Comparison of ENCODE assay signal across 10 cellular contexts in the genomic region with DNA sequence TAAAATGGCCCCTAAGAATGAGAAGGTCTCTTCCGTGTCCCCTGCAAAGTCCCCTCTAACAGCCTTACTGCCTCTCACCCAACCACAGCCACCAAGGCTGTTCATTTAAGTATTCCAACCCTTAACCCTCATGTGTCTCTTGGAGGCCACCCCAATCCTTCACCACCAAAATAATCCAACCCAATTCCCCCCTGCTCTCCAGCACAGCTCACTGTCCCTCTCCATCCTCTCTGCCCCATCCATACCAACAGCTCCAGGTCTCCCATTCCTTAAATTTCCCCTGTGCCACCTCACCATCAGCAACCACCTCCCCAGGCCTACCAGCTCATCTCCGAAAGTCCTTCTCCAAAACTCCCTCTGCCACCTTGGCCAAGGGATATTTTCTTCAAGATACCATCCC. TPM values are rescaled to one million over a fixed set of nuclear protein-coding genes. Genes with fewer than 3 reads are reported as not detected.
DNase-seq lines count a peak whose midpoint lies in the region; ATAC-seq, FAIRE-seq and TF ChIP-seq lines count a peak whose summit lies in the region.
"Had no signal": no experiment of that assay in that cellular context is flagged by ENCODE, and none has a peak within 500 bp of the region (broad histone marks: within the 10 kb centered on the region; RNA-seq: fewer than 3 reads in every experiment).

No MANE protein-coding gene starts in this region.

- H3K36me3 Mint-ChIP-seq in activated naive CD8-positive, alpha-beta T cell = peaks cover 2% of the 10 kb centered on the region
- H3K36me3 Mint-ChIP-seq in immature natural killer cell = no peaks in the 10 kb centered on the region

- H4K20me1 ChIP-seq in HepG2 (ENCODE audit: insufficient read depth, low read length) = no peaks in the 10 kb centered on the region

- no peak overlapping the region for H2AFZ ChIP-seq in HepG2 (ENCODE audit: low read length)

- H3K9me3 Mint-ChIP-seq in activated naive CD8-positive, alpha-beta T cell (ENCODE audit: low read depth) = no peaks in the 10 kb centered on the region
- no peaks in the 10 kb centered on the region for H3K9me3 Mint-ChIP-seq in immature natural killer cell

- no peak overlapping the region for H3K27ac Mint-ChIP-seq in activated naive CD8-positive, alpha-beta T cell
- H3K27ac Mint-ChIP-seq in immature natural killer cell = peak overlapping the region in 5 of 6 donors; percentile 64 to 88 (median 81)

- intact Hi-C loops in HepG2 (cut with micrococcal nuclease; ENCODE audit: unreplicated experiment) (no loop called here), right lobe of liver (cut with DNase I) (no loop called here)

- CTCF ChIA-PET in HepG2 (lab: Yijun Ruan, JAX; ENCODE audit: low intra/inter-chr PET ratio, low total read pairs) = no interaction called here

- no peaks in the 10 kb centered on the region for H3K27me3 Mint-ChIP-seq in activated naive CD8-positive, alpha-beta T cell
- H3K27me3 Mint-ChIP-seq in immature natural killer cell (ENCODE audit: low read depth in 3 of 3) = peaks cover 8 to 16% (median 12%) of the 10 kb centered on the region in 3 donors

- 98% methylated on average over 2 of the region's 2 CpGs for WGBS in HepG2 (ENCODE audit: low lambda C conversion rate)
- 90% methylated on average over 2 of the region's 2 CpGs for WGBS in right lobe of liver (ENCODE audit: insufficient coverage, low coverage, low lambda C conversion rate, missing lambda C conversion rate)

- peak overlapping the region; percentile 65; the same call in 1 of the 2 replicates for H3K9ac ChIP-seq in HepG2 (ENCODE audit: insufficient read depth, low read depth, low read length)

- TF ChIP-seq RAD21 in HepG2 (CRISPR knock-in tag; IDR thresholded peaks at IDR 0.05) = no peak

- H3K27ac ChIP-seq in HepG2 (ENCODE audit: extremely low read length, insufficient read depth, low read length) (no peak overlapping the region), right lobe of liver (no peak overlapping the region)

- H3K9me3 ChIP-seq in HepG2 (ENCODE audit: low read length) (no peaks in the 10 kb centered on the region), right lobe of liver (no peaks in the 10 kb centered on the region)
- H3K9me3 ChIP-seq: neutrophil had no signal

- in situ Hi-C loops in HepG2 (cut with HindIII; ENCODE audit: extremely low pct_ligation_motif_present, low pct_unique_long_range_greater_than_20kb) = no loop called here

- H3K4me1 Mint-ChIP-seq in activated naive CD8-positive, alpha-beta T cell (ENCODE audit: low read depth) = peaks cover 43% of the 10 kb centered on the region
- peaks cover 26 to 43% of the 10 kb centered on the region in 2 donors for H3K4me1 Mint-ChIP-seq in immature natural killer cell

- DNase-seq in HepG2 (ENCODE audit: low spot score) (no peak), right lobe of liver (no peak), immature natural killer cell (no peak), NCI-H2196 treated with DMSO at 0.1 percent for 48 hours (lab: John Stamatoyannopoulos, UW; ENCODE audit: unreplicated experiment) (no peak)

- TF ChIP-seq CTCF in HepG2 (CRISPR knock-in tag; IDR thresholded peaks at IDR 0.05) = no peak
- no peak for TF ChIP-seq CTCF in right lobe of liver (IDR thresholded peaks at IDR 0.05)

- H3K4me2 ChIP-seq in HepG2 (ENCODE audit: low read depth, low read length) = peak overlapping the region; percentile 95

- no peak for FAIRE-seq in HepG2 (lab: Jason Lieb, UNC)
- FAIRE-seq: colon had no signal

- TF ChIP-seq EP300 in HepG2 (IDR thresholded peaks at IDR 0.05; ENCODE audit: low read depth in 2 of 2, low read length in 2 of 2) (no peak), HepG2 (CRISPR knock-in tag; IDR thresholded peaks at IDR 0.05; ENCODE audit: borderline replicate concordance) (no peak)

- H3K27me3 ChIP-seq in HepG2 (ENCODE audit: control insufficient read depth in 1 of 2, insufficient read depth in 2 of 2, low read length in 2 of 2) = no peaks in the 10 kb centered on the region; a peak in 1 of 5 replicates
- no peaks in the 10 kb centered on the region for H3K27me3 ChIP-seq in right lobe of liver
- H3K27me3 ChIP-seq: neutrophil had no signal

- BruUV-seq in HepG2 (replicated peaks; lab: Mats Ljungman, UMichigan) = no TSS peak

- POLR2A ChIA-PET in HepG2 (lab: Yijun Ruan, JAX) = no interaction called here

- H3K4me3 ChIP-seq in HepG2 (replicated peaks in 1 of 3; ENCODE audit: insufficient read depth in 1 of 3, low read depth in 2 of 3, low read length in 3 of 3) (peak overlapping the region; percentile 69 to 87 (median 71)), right lobe of liver (no peak overlapping the region)

- TF ChIP-seq POLR2A in HepG2 (IDR thresholded peaks at IDR 0.05; ENCODE audit: insufficient read depth in 1 of 2, low read depth in 2 of 2, low read length in 2 of 2) = no peak
- no peak for TF ChIP-seq POLR2A in right lobe of liver (IDR thresholded peaks at IDR 0.05)
- no peak for TF ChIP-seq POLR2A in GM18505 (IDR thresholded peaks at IDR 0.05; ENCODE audit: borderline replicate concordance, extremely low read depth, insufficient read depth, insufficient read length)

- H3K4me3 Mint-ChIP-seq in activated naive CD8-positive, alpha-beta T cell = peak overlapping the region; percentile 96
- peak overlapping the region; percentile 91 to 98 (median 96) for H3K4me3 Mint-ChIP-seq in immature natural killer cell

- H3K4me1 ChIP-seq in HepG2 (ENCODE audit: insufficient read depth, low read length) = peaks cover 54% of the 10 kb centered on the region
- peaks cover 0 to 5% (median 2%) of the 10 kb centered on the region in 4 donors for H3K4me1 ChIP-seq in right lobe of liver

- H3K79me2 ChIP-seq in HepG2 (ENCODE audit: insufficient read depth, low read length) = peaks cover 46% of the 10 kb centered on the region

- no peaks in the 10 kb centered on the region for H3K36me3 ChIP-seq in HepG2 (replicated peaks in 1 of 2; ENCODE audit: control insufficient read depth in 1 of 2, insufficient read depth in 2 of 2, low read length in 2 of 2)
- no peaks in the 10 kb centered on the region for H3K36me3 ChIP-seq in right lobe of liver
- H3K36me3 ChIP-seq: neutrophil had no signal

- ATAC-seq in HepG2 (no peak), right lobe of liver (no peak), GM18505 (IDR thresholded peaks at IDR 0.05; ENCODE audit: unreplicated experiment) (no peak), GM18498 (IDR thresholded peaks at IDR 0.05; ENCODE audit: unreplicated experiment) (no peak), GM21576 (IDR thresholded peaks at IDR 0.05; ENCODE audit: unreplicated experiment) (no peak)

RNA-seq across cellular contexts. Expression of gene FAM168A, which starts 1.4 kb away (rescaled TPM):
- total RNA-seq in HepG2 (2016; rRNA removed; fragmentation: Illumina TruSeq; extraction: Trizol) = 13.9 and 15.0 TPM in 2 replicates
- 0.91 and 0.97 TPM in 2 replicates for total RNA-seq in HepG2 (2016; cell fraction: cytosol; rRNA removed; fragmentation: Illumina TruSeq; extraction: Trizol; ENCODE audit: low read depth)
- total RNA-seq in HepG2 (2016; cell fraction: insoluble cytoplasmic fraction; rRNA removed; fragmentation: Illumina TruSeq; extraction: Trizol) = 14.3 and 14.4 TPM in 2 replicates
- 6.4 and 7.1 TPM in 2 replicates for total RNA-seq in HepG2 (2016; cell fraction: membrane; rRNA removed; fragmentation: Illumina TruSeq; extraction: Trizol)
- 13.5 and 14.9 TPM in 2 replicates for total RNA-seq in HepG2 (2016; cell fraction: nucleus; rRNA removed; fragmentation: Illumina TruSeq; extraction: Trizol)
- 15.8 and 17.5 TPM in 2 replicates for polyA plus RNA-seq in HepG2 (2011; rRNA removed)
- polyA plus RNA-seq in HepG2 (2011; cell fraction: cytosol; rRNA removed) = 7.8 and 8.6 TPM in 2 replicates
- polyA plus RNA-seq in HepG2 (2011; cell fraction: nucleus; rRNA removed) = 24.2 and 33.5 TPM in 2 replicates
- polyA plus RNA-seq in HepG2 (2012) = 14.4 and 14.7 TPM in 2 replicates
- 0.77 and 0.78 TPM in 2 replicates for polyA plus RNA-seq in HepG2 (2016; cell fraction: cytosol; fragmentation: Illumina TruSeq; extraction: Trizol; ENCODE audit: low read depth)
- 11.3 and 13.2 TPM in 2 replicates for polyA plus RNA-seq in HepG2 (2016; cell fraction: insoluble cytoplasmic fraction; fragmentation: Illumina TruSeq; extraction: Trizol; ENCODE audit: low read depth)
- polyA plus RNA-seq in HepG2 (2016; cell fraction: membrane; fragmentation: Illumina TruSeq; extraction: Trizol; ENCODE audit: low read depth) = 3.0 and 3.2 TPM in 2 replicates
- polyA plus RNA-seq in HepG2 (2016; cell fraction: nucleus; fragmentation: Illumina TruSeq; extraction: Trizol; ENCODE audit: insufficient read depth, low read depth) = 16.9 and 17.7 TPM in 2 replicates
- 28.4 and 45.6 TPM in 2 replicates for polyA minus RNA-seq in HepG2 (2011; rRNA and poly(A)+ RNA removed; ENCODE audit: low replicate concordance)
- 12.5 and 15.3 TPM in 2 replicates for polyA minus RNA-seq in HepG2 (2011; cell fraction: cytosol; rRNA and poly(A)+ RNA removed)
- 15.4 and 17.0 TPM in 2 replicates for polyA minus RNA-seq in HepG2 (2011; cell fraction: nucleus; rRNA and poly(A)+ RNA removed)
- 10 to 100 TPM; 13.0 to 21.5 (median 15.9) TPM for total RNA-seq in right lobe of liver
- polyA plus RNA-seq in immature natural killer cell = 1 to 10 TPM; 1.3 to 3.1 (median 1.3) TPM

RNA-seq across cellular contexts. Expression of gene PLEKHB1, which starts 49.8 kb away (rescaled TPM):
- total RNA-seq in HepG2 (2016; rRNA removed; fragmentation: Illumina TruSeq; extraction: Trizol) (68.0 and 71.7 TPM in 2 replicates), right lobe of liver (1 to 10 TPM in 3 of 6 experiments, under 1 TPM in 3; 0.42 to 2.1 (median 0.96) TPM)
- total RNA-seq in HepG2 (2016; cell fraction: cytosol; rRNA removed; fragmentation: Illumina TruSeq; extraction: Trizol; ENCODE audit: low read depth) = 14.1 and 14.6 TPM in 2 replicates
- total RNA-seq in HepG2 (2016; cell fraction: insoluble cytoplasmic fraction; rRNA removed; fragmentation: Illumina TruSeq; extraction: Trizol) = 68.8 and 77.9 TPM in 2 replicates
- total RNA-seq in HepG2 (2016; cell fraction: membrane; rRNA removed; fragmentation: Illumina TruSeq; extraction: Trizol) = 30.3 and 30.6 TPM in 2 replicates
- 31.7 and 39.9 TPM in 2 replicates for total RNA-seq in HepG2 (2016; cell fraction: nucleus; rRNA removed; fragmentation: Illumina TruSeq; extraction: Trizol)
- polyA plus RNA-seq in HepG2 (2011; rRNA removed) (77.1 and 99.3 TPM in 2 replicates), immature natural killer cell (10 to 100 TPM in 2 of 3 donors, 1 to 10 TPM in 1; 5.8 to 14.0 (median 10.6) TPM)
- polyA plus RNA-seq in HepG2 (2011; cell fraction: cytosol; rRNA removed) = 95.0 and 157 TPM in 2 replicates
- polyA plus RNA-seq in HepG2 (2011; cell fraction: nucleus; rRNA removed) = 107 and 154 TPM in 2 replicates
- 47.9 and 54.0 TPM in 2 replicates for polyA plus RNA-seq in HepG2 (2012)
- polyA plus RNA-seq in HepG2 (2016; cell fraction: cytosol; fragmentation: Illumina TruSeq; extraction: Trizol; ENCODE audit: low read depth) = 16.0 and 24.3 TPM in 2 replicates
- 128 and 133 TPM in 2 replicates for polyA plus RNA-seq in HepG2 (2016; cell fraction: insoluble cytoplasmic fraction; fragmentation: Illumina TruSeq; extraction: Trizol; ENCODE audit: low read depth)
- 43.9 and 47.0 TPM in 2 replicates for polyA plus RNA-seq in HepG2 (2016; cell fraction: membrane; fragmentation: Illumina TruSeq; extraction: Trizol; ENCODE audit: low read depth)
- polyA plus RNA-seq in HepG2 (2016; cell fraction: nucleus; fragmentation: Illumina TruSeq; extraction: Trizol; ENCODE audit: insufficient read depth, low read depth) = 69.9 and 81.4 TPM in 2 replicates
- polyA minus RNA-seq in HepG2 (2011; rRNA and poly(A)+ RNA removed; ENCODE audit: low replicate concordance) = 0.09 and 172 TPM in 2 replicates
- 66.4 and 67.7 TPM in 2 replicates for polyA minus RNA-seq in HepG2 (2011; cell fraction: cytosol; rRNA and poly(A)+ RNA removed)
- 33.3 and 41.1 TPM in 2 replicates for polyA minus RNA-seq in HepG2 (2011; cell fraction: nucleus; rRNA and poly(A)+ RNA removed)

Comparison
In these comparisons a context has a peak if more than half of its experiments do, and no peak if none do; other contexts are left out.
1. H3K4me3 ChIP-seq: peak in HepG2 (3 of 3); none in right lobe of liver (0 of 3).
2. RNA of gene PLEKHB1, which starts 49.8 kb away (total RNA-seq): 14.1 to 77.9 TPM in HepG2; 0.42 to 2.1 TPM in right lobe of liver; every median in the first group is over 4 times any median in the second.